ENCODE assay signal across 27 cellular contexts in genomic region chr10:97115846-97116245, GRCh38.
"Had no signal": no experiment of that assay in that cellular context is flagged by ENCODE, and none has a peak within 500 bp of the region (broad histone marks: within the 10 kb centered on the region; RNA-seq: fewer than 3 reads in every experiment).

No MANE protein-coding gene starts in this region.

- H3K27me3 ChIP-seq: neural progenitor cell, ovary, right atrium auricular region, uterus had no signal

- H3K4me3 Mint-ChIP-seq: mesothelial cell of epicardium; naive B cell; natural killer cell; nephron progenitor cell; neural progenitor cell; stimulated activated naive CD8-positive, alpha-beta T cell treated with anti-CD3 and anti-CD28 coated beads, Interleukin-15, Interleukin-2, amounts not matched to agents 100 ng/mL and 50 ng/mL, for 24 hours had no signal

- DNase-seq: islet precursor cell; left ventricle myocardium inferior; mesendoderm; naive B cell; natural killer cell; nephron progenitor cell; ovary; stimulated activated CD4-positive, alpha-beta T cell treated with anti-CD3 and anti-CD28 coated beads, Interleukin-12 subunit alpha, Interleukin-12 subunit beta, amount 100 ng/mL, for 4 hours; stimulated activated CD4-positive, alpha-beta T cell treated with anti-CD3 and anti-CD28 coated beads, Interleukin-15, amount 100 ng/mL, for 24 hours; stimulated activated CD4-positive, alpha-beta T cell treated with anti-CD3 and anti-CD28 coated beads, Interleukin-2, amount 100 ng/mL, for 24 hours; stimulated activated CD4-positive, alpha-beta T cell treated with anti-CD3 and anti-CD28 coated beads, Interleukin-4, amount 100 ng/mL, for 1 hour; stimulated activated naive CD4-positive, alpha-beta T cell; tibial artery; trophoblast cell; upper lobe of right lung; uterus had no signal

- H3K4me2 ChIP-seq: neural progenitor cell had no signal

- ATAC-seq: natural killer cell, sciatic nerve had no signal

- H3K9ac ChIP-seq: neural progenitor cell had no signal

- H3K9me3 Mint-ChIP-seq: mesothelial cell of epicardium; natural killer cell; nephron progenitor cell; neural progenitor cell; stimulated activated naive CD8-positive, alpha-beta T cell treated with anti-CD3 and anti-CD28 coated beads, Interleukin-15, Interleukin-2, amounts not matched to agents 100 ng/mL and 50 ng/mL, for 24 hours had no signal

- H3K4me3 ChIP-seq: left ventricle myocardium inferior, lung, neural progenitor cell, ovary, right atrium auricular region, skin epidermis, suprapubic skin, thoracic aorta, tibial artery, upper lobe of right lung, uterus had no signal

- H3K4me1 ChIP-seq: left ventricle myocardium inferior, right atrium auricular region, suprapubic skin, tibial artery, upper lobe of right lung, uterus had no signal

- H3K27ac Mint-ChIP-seq: mesothelial cell of epicardium; naive B cell; natural killer cell; progenitor cell of endocrine pancreas; stimulated activated naive CD8-positive, alpha-beta T cell treated with anti-CD3 and anti-CD28 coated beads, Interleukin-15, Interleukin-2, amounts not matched to agents 100 ng/mL and 50 ng/mL, for 24 hours had no signal

- H3K9me3 ChIP-seq: left ventricle myocardium inferior, neutrophil, ovary, right atrium auricular region, suprapubic skin, thoracic aorta, tibial artery, upper lobe of right lung, uterus had no signal

- H3K4me1 Mint-ChIP-seq: mesothelial cell of epicardium had no signal

- H3K27me3 Mint-ChIP-seq: progenitor cell of endocrine pancreas had no signal

- H3K27ac ChIP-seq: left ventricle myocardium inferior, neural progenitor cell, neutrophil, ovary, right atrium auricular region, skin epidermis, suprapubic skin, thoracic aorta, tibial artery, upper lobe of right lung, uterus had no signal

- H3K36me3 ChIP-seq: left ventricle myocardium inferior, neural progenitor cell, neutrophil, ovary, right atrium auricular region, suprapubic skin, thoracic aorta, tibial artery, upper lobe of right lung, uterus had no signal

- H3K36me3 Mint-ChIP-seq: mesothelial cell of epicardium, naive B cell, natural killer cell, neural progenitor cell had no signal
